1 cellular context compared by ENCODE assay signal in the genomic region with DNA sequence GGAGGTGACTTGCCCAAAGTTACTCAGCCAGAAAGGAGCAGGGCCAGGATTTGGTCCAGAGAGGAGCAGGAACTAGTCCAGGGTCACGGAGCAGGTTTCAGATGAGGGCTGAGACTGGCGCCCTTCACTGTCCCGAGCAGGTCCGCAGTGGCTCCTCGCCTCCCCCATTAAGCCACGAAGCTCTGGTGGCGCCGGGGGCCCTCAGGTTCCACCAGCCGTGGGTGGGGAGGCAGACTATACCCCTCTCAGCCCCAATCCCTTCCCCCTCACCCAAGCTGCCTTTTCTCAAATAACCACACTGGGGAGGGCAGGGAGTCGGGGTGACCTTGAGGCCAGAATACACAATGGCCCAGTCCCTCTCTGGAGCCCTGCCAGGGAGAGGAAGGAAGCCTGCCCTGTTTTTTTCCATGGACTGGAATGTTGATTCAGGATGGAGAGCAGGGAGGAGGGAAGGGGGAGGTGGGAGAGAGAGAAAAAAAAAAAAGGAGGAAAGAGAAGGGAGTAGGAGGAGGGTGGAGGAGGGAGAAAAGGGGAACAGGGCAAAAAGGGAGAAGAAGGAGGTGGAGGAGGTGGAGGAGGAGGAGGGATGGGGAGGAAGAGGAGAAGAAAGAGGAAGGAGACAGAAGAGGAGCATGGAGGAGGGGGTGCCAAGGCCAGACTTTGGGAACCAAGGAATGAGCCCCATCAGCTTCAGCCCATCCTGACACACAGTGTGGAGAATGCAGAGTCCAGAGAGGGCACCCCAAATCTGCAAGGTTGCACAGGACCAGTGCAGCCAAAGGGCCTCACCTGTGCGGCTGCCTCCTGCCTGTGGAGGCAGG.
TF ChIP-seq lines count a peak whose summit lies in the region.

No MANE protein-coding gene starts in this region.

TF ChIP-seq in HepG2, 621 proteins besides CTCF, POLR2A, EP300 and RAD21 (continued from another document and continues in another):
- TF ChIP-seq, protein P1, sequence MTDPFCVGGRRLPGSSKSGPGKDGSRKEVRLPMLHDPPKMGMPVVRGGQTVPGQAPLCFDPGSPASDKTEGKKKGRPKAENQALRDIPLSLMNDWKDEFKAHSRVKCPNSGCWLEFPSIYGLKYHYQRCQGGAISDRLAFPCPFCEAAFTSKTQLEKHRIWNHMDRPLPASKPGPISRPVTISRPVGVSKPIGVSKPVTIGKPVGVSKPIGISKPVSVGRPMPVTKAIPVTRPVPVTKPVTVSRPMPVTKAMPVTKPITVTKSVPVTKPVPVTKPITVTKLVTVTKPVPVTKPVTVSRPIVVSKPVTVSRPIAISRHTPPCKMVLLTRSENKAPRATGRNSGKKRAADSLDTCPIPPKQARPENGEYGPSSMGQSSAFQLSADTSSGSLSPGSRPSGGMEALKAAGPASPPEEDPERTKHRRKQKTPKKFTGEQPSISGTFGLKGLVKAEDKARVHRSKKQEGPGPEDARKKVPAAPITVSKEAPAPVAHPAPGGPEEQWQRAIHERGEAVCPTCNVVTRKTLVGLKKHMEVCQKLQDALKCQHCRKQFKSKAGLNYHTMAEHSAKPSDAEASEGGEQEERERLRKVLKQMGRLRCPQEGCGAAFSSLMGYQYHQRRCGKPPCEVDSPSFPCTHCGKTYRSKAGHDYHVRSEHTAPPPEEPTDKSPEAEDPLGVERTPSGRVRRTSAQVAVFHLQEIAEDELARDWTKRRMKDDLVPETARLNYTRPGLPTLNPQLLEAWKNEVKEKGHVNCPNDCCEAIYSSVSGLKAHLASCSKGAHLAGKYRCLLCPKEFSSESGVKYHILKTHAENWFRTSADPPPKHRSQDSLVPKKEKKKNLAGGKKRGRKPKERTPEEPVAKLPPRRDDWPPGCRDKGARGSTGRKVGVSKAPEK (CRISPR knock-in tag; IDR thresholded peaks at IDR 0.05; ENCODE audit: borderline replicate concordance), result peak; percentile 89; the same call in 1 of the 2 replicates
- peak; percentile 6 for TF ChIP-seq HNRNPK (IDR thresholded peaks at IDR 0.05; ENCODE audit: low read depth, low read length, poor library complexity, severe bottlenecking)
- TF ChIP-seq PAX8 (CRISPR knock-in tag; IDR thresholded peaks at IDR 0.05; ENCODE audit: borderline replicate concordance), result 0 out of 2 replicates have a peak, but pooled peaks have one; percentile 42
- TF ChIP-seq CREM (IDR thresholded peaks at IDR 0.05), result peak; percentile 52; the same call in 1 of the 2 replicates
- TF ChIP-seq CREM (CRISPR knock-in tag; IDR thresholded peaks at IDR 0.05), result no peak
- TF ChIP-seq SNAPC2 (CRISPR knock-in tag; IDR thresholded peaks at IDR 0.05), result peak; percentile 57; the same call in 1 of the 2 replicates
- peak; percentile 64; the same call in 1 of the 2 replicates for TF ChIP-seq ZNF451 (CRISPR knock-in tag; IDR thresholded peaks at IDR 0.05)
- TF ChIP-seq ZNF350 (CRISPR knock-in tag; IDR thresholded peaks at IDR 0.05; ENCODE audit: borderline replicate concordance, low read depth), result peak; percentile 78; the same call in 1 of the 2 replicates
- no peak for TF ChIP-seq KLF11 (CRISPR knock-in tag; IDR thresholded peaks at IDR 0.05)
- TF ChIP-seq RFX1 (IDR thresholded peaks at IDR 0.05), result no peak
- no peak for TF ChIP-seq ZNF777 (CRISPR knock-in tag; IDR thresholded peaks at IDR 0.05)
- TF ChIP-seq ZMYM3 (CRISPR knock-in tag; IDR thresholded peaks at IDR 0.05), result peak; percentile 78; the same call in 1 of the 2 replicates
- TF ChIP-seq, protein P2, sequence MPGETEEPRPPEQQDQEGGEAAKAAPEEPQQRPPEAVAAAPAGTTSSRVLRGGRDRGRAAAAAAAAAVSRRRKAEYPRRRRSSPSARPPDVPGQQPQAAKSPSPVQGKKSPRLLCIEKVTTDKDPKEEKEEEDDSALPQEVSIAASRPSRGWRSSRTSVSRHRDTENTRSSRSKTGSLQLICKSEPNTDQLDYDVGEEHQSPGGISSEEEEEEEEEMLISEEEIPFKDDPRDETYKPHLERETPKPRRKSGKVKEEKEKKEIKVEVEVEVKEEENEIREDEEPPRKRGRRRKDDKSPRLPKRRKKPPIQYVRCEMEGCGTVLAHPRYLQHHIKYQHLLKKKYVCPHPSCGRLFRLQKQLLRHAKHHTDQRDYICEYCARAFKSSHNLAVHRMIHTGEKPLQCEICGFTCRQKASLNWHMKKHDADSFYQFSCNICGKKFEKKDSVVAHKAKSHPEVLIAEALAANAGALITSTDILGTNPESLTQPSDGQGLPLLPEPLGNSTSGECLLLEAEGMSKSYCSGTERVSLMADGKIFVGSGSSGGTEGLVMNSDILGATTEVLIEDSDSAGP (CRISPR knock-in tag; IDR thresholded peaks at IDR 0.05; ENCODE audit: borderline replicate concordance), result peak; percentile 75; the same call in 1 of the 2 replicates
- no peak for TF ChIP-seq ZNF562 (CRISPR knock-in tag; IDR thresholded peaks at IDR 0.05; ENCODE audit: borderline replicate concordance)
- TF ChIP-seq MAZ (IDR thresholded peaks at IDR 0.05; ENCODE audit: borderline replicate concordance, low read depth, low read length), result peak; percentile 96
- peak; percentile 83 for TF ChIP-seq MAZ (CRISPR knock-in tag; IDR thresholded peaks at IDR 0.05; ENCODE audit: low read depth)
- TF ChIP-seq POLR2G (IDR thresholded peaks at IDR 0.05; ENCODE audit: low read depth, low read length), result peak; percentile 83
- TF ChIP-seq ZNF274 (CRISPR knock-in tag; IDR thresholded peaks at IDR 0.05), result 0 out of 2 replicates have a peak, but pooled peaks have one; percentile 45
- 0 out of 2 replicates have a peak, but pooled peaks have one; percentile 57 for TF ChIP-seq GLI4 (CRISPR knock-in tag; IDR thresholded peaks at IDR 0.05; ENCODE audit: borderline replicate concordance)
- TF ChIP-seq PATZ1 (CRISPR knock-in tag; IDR thresholded peaks at IDR 0.05), result peak; percentile 99
- peak; percentile 29; the same call in 1 of the 2 replicates for TF ChIP-seq MIXL1 (CRISPR knock-in tag; IDR thresholded peaks at IDR 0.05)
- TF ChIP-seq ZFY (CRISPR knock-in tag; IDR thresholded peaks at IDR 0.05), result peak; percentile 43; the same call in 1 of the 2 replicates
- TF ChIP-seq STAG1 (CRISPR knock-in tag; IDR thresholded peaks at IDR 0.05), result 0 out of 2 replicates have a peak, but pooled peaks have one; percentile 31
- TF ChIP-seq ZNF317 (CRISPR knock-in tag; IDR thresholded peaks at IDR 0.05), result peak; percentile 56; the same call in 1 of the 2 replicates
- TF ChIP-seq PPARG (CRISPR knock-in tag; conservative IDR thresholded peaks at IDR 0.05), result peak; percentile 43; the same call in 1 of the 2 replicates
- TF ChIP-seq ZNF280B (CRISPR knock-in tag; IDR thresholded peaks at IDR 0.05; ENCODE audit: borderline replicate concordance), result 0 out of 2 replicates have a peak, but pooled peaks have one; percentile 24
- TF ChIP-seq ZNF232 (CRISPR knock-in tag; IDR thresholded peaks at IDR 0.05; ENCODE audit: borderline replicate concordance), result peak; percentile 40; the same call in 1 of the 2 replicates
- TF ChIP-seq, protein P3, sequence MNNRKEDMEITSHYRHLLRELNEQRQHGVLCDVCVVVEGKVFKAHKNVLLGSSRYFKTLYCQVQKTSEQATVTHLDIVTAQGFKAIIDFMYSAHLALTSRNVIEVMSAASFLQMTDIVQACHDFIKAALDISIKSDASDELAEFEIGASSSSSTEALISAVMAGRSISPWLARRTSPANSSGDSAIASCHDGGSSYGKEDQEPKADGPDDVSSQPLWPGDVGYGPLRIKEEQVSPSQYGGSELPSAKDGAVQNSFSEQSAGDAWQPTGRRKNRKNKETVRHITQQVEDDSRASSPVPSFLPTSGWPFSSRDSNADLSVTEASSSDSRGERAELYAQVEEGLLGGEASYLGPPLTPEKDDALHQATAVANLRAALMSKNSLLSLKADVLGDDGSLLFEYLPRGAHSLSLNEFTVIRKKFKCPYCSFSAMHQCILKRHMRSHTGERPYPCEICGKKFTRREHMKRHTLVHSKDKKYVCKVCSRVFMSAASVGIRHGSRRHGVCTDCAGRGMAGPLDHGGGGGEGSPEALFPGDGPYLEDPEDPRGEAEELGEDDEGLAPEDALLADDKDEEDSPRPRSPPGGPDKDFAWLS (CRISPR knock-in tag; IDR thresholded peaks at IDR 0.05; ENCODE audit: borderline replicate concordance), result peak; percentile 94; the same call in 1 of the 2 replicates
- TF ChIP-seq RERE (CRISPR knock-in tag; IDR thresholded peaks at IDR 0.05; ENCODE audit: low read depth), result peak; percentile 55; the same call in 1 of the 2 replicates
- TF ChIP-seq MEIS2 (CRISPR knock-in tag; IDR thresholded peaks at IDR 0.05), result peak; percentile 64; the same call in 1 of the 2 replicates
- TF ChIP-seq, protein P4, sequence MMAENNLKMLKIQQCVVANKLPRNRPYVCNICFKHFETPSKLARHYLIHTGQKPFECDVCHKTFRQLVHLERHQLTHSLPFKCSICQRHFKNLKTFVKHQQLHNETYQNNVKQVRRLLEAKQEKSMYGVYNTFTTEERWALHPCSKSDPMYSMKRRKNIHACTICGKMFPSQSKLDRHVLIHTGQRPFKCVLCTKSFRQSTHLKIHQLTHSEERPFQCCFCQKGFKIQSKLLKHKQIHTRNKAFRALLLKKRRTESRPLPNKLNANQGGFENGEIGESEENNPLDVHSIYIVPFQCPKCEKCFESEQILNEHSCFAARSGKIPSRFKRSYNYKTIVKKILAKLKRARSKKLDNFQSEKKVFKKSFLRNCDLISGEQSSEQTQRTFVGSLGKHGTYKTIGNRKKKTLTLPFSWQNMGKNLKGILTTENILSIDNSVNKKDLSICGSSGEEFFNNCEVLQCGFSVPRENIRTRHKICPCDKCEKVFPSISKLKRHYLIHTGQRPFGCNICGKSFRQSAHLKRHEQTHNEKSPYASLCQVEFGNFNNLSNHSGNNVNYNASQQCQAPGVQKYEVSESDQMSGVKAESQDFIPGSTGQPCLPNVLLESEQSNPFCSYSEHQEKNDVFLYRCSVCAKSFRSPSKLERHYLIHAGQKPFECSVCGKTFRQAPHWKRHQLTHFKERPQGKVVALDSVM (CRISPR knock-in tag; IDR thresholded peaks at IDR 0.05), result no peak
- TF ChIP-seq, protein P5, sequence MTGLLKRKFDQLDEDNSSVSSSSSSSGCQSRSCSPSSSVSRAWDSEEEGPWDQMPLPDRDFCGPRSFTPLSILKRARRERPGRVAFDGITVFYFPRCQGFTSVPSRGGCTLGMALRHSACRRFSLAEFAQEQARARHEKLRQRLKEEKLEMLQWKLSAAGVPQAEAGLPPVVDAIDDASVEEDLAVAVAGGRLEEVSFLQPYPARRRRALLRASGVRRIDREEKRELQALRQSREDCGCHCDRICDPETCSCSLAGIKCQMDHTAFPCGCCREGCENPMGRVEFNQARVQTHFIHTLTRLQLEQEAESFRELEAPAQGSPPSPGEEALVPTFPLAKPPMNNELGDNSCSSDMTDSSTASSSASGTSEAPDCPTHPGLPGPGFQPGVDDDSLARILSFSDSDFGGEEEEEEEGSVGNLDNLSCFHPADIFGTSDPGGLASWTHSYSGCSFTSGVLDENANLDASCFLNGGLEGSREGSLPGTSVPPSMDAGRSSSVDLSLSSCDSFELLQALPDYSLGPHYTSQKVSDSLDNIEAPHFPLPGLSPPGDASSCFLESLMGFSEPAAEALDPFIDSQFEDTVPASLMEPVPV (CRISPR knock-in tag; IDR thresholded peaks at IDR 0.05), result 0 out of 2 replicates have a peak, but pooled peaks have one; percentile 26
- no peak for TF ChIP-seq ETV6 (CRISPR knock-in tag; conservative IDR thresholded peaks at IDR 0.05)
